ENCODE assay signal across 1 cellular context in genomic region chr6:36839819-36840379, GRCh38.
A peak's percentile ranks its signal among the peaks of the same experiment; 100 is the strongest.
TF ChIP-seq lines count a peak whose summit lies in the region.

No MANE protein-coding gene starts in this region.

TF ChIP-seq in K562, 482 proteins besides CTCF, POLR2A, EP300 and RAD21 (continued from another document and continues in another):
- TF ChIP-seq REST (CRISPR knock-in tag; IDR thresholded peaks at IDR 0.05; ENCODE audit: low read depth) = 0 out of 2 replicates have a peak, but pooled peaks have one; percentile 22
- no peak for TF ChIP-seq WHSC1 (IDR thresholded peaks at IDR 0.05; ENCODE audit: low read length)
- TF ChIP-seq NEUROD1 (IDR thresholded peaks at IDR 0.05; ENCODE audit: borderline replicate concordance, low read depth, low read length, partially characterized antibody) = no peak
- TF ChIP-seq ARID2 (IDR thresholded peaks at IDR 0.05) = no peak
- no peak for TF ChIP-seq ZNF274 (IDR thresholded peaks at IDR 0.05; ENCODE audit: borderline replicate concordance, low read depth, low read length)
- TF ChIP-seq PHF8 (IDR thresholded peaks at IDR 0.05; ENCODE audit: borderline replicate concordance, low read length) = peak; percentile 25; the same call in 1 of the 2 replicates
- peak; percentile 66 for TF ChIP-seq CTBP1 (IDR thresholded peaks at IDR 0.05; ENCODE audit: borderline replicate concordance)
- TF ChIP-seq VEZF1 (CRISPR knock-in tag; IDR thresholded peaks at IDR 0.05) = peak; percentile 84
- peak; percentile 60 for TF ChIP-seq CCNT2 (IDR thresholded peaks at IDR 0.05; ENCODE audit: borderline replicate concordance, extremely low read depth, insufficient read length, low read depth, low read length)
- TF ChIP-seq CREB1 (IDR thresholded peaks at IDR 0.05) = 0 out of 2 replicates have a peak, but pooled peaks have one; percentile 31
- TF ChIP-seq CREB1 (CRISPR knock-in tag; IDR thresholded peaks at IDR 0.05) = no peak
- TF ChIP-seq MNT (conservative IDR thresholded peaks at IDR 0.05) = no peak
- TF ChIP-seq FOXA3 (CRISPR knock-in tag; conservative IDR thresholded peaks at IDR 0.05 in 1 of 2, IDR thresholded peaks at IDR 0.05 in 1 of 2) = no peak
- TF ChIP-seq MAX (CRISPR knock-in tag; IDR thresholded peaks at IDR 0.05) = no peak
- TF ChIP-seq NFYB (IDR thresholded peaks at IDR 0.05; ENCODE audit: extremely low read depth, insufficient read length) = no peak
- peak in 1 of 2 experiments; percentile 33; a peak in 1 of 4 replicates for TF ChIP-seq HDAC1 (IDR thresholded peaks at IDR 0.05)
- no peak for TF ChIP-seq NFATC3 (IDR thresholded peaks at IDR 0.05)
- TF ChIP-seq RBFOX2 (IDR thresholded peaks at IDR 0.05; ENCODE audit: low read depth, low read length) = no peak
- no peak for TF ChIP-seq PHB2 (IDR thresholded peaks at IDR 0.05; ENCODE audit: low read depth)
- no peak for TF ChIP-seq TBL1XR1 (IDR thresholded peaks at IDR 0.05; ENCODE audit: low read length in 2 of 2)
- no peak for TF ChIP-seq ZNF57 (CRISPR knock-in tag; IDR thresholded peaks at IDR 0.05)
- TF ChIP-seq ZBTB9 (CRISPR knock-in tag; IDR thresholded peaks at IDR 0.05) = no peak
- no peak for TF ChIP-seq SIRT6 (IDR thresholded peaks at IDR 0.05; ENCODE audit: low read depth, low read length)
- TF ChIP-seq CBX1 (IDR thresholded peaks at IDR 0.05; ENCODE audit: low read depth) = no peak
- no peak for TF ChIP-seq ZEB2 (IDR thresholded peaks at IDR 0.05)
- no peak for TF ChIP-seq ZNF280B (CRISPR knock-in tag; IDR thresholded peaks at IDR 0.05)
- TF ChIP-seq ZNF512 (tag; IDR thresholded peaks at IDR 0.05) = no peak
- no peak for TF ChIP-seq RFX7 (CRISPR knock-in tag; IDR thresholded peaks at IDR 0.05)
- TF ChIP-seq NFIX (CRISPR knock-in tag; IDR thresholded peaks at IDR 0.05; ENCODE audit: low read depth) = no peak
- no peak for TF ChIP-seq TEAD2 (tag; IDR thresholded peaks at IDR 0.05)
- TF ChIP-seq ZSCAN29 (IDR thresholded peaks at IDR 0.05) = no peak
- TF ChIP-seq ZNF12 (CRISPR knock-in tag; IDR thresholded peaks at IDR 0.05) = no peak
- peak; percentile 47; the same call in 1 of the 2 replicates for TF ChIP-seq SIN3B (IDR thresholded peaks at IDR 0.05; ENCODE audit: low read depth)
- no peak for TF ChIP-seq ZBTB11 (CRISPR knock-in tag; IDR thresholded peaks at IDR 0.05)
- TF ChIP-seq KDM1A (IDR thresholded peaks at IDR 0.05) = peak in 1 of 2 experiments; percentile 98; a peak in 2 of 4 replicates
- no peak for TF ChIP-seq IRF9 (tag; IDR thresholded peaks at IDR 0.05)
- TF ChIP-seq HSF4 (CRISPR knock-in tag; IDR thresholded peaks at IDR 0.05; ENCODE audit: borderline replicate concordance) = no peak
- peak; percentile 13 to 61 for TF ChIP-seq E2F6 (IDR thresholded peaks at IDR 0.05; ENCODE audit: borderline replicate concordance in 1 of 2, extremely low read depth in 1 of 2, insufficient read depth in 1 of 2, insufficient read length in 1 of 2, low read depth in 1 of 2, low read length in 1 of 2, poor library complexity in 1 of 2, severe bottlenecking in 1 of 2)
- TF ChIP-seq NR2F6 (CRISPR knock-in tag; IDR thresholded peaks at IDR 0.05) = no peak
- TF ChIP-seq XRCC5 (IDR thresholded peaks at IDR 0.05; ENCODE audit: low read depth, low read length) = no peak
- TF ChIP-seq TSC22D4 (tag; IDR thresholded peaks at IDR 0.05) = no peak
- TF ChIP-seq ZNF445 (CRISPR knock-in tag; IDR thresholded peaks at IDR 0.05; ENCODE audit: low read depth) = no peak
- TF ChIP-seq XRCC3 (IDR thresholded peaks at IDR 0.05) = no peak
- TF ChIP-seq E2F5 (CRISPR knock-in tag; IDR thresholded peaks at IDR 0.05) = no peak
- no peak for TF ChIP-seq RUNX1 (IDR thresholded peaks at IDR 0.05; ENCODE audit: low read depth)
- peak; percentile 93 for TF ChIP-seq ZNF444 (CRISPR knock-in tag; IDR thresholded peaks at IDR 0.05)
- TF ChIP-seq TFE3 (CRISPR knock-in tag; IDR thresholded peaks at IDR 0.05) = no peak
